Comparison of ENCODE assay signal across 18 cellular contexts in genomic region chr9:93155716-93156474, GRCh38. TPM values are rescaled to one million over a fixed set of nuclear protein-coding genes. Genes with fewer than 3 reads are reported as not detected.
DNase-seq lines count a peak whose midpoint lies in the region; ATAC-seq and TF ChIP-seq lines count a peak whose summit lies in the region.
"Had no signal": no experiment of that assay in that cellular context is flagged by ENCODE, and none has a peak within 500 bp of the region (broad histone marks: within the 10 kb centered on the region; RNA-seq: fewer than 3 reads in every experiment).

No MANE protein-coding gene starts in this region.

- H3K4ac ChIP-seq in trophoblast cell (ENCODE audit: low read depth, low read length), result no peak overlapping the region

- H3K4me1 ChIP-seq in trophoblast cell (ENCODE audit: control insufficient read depth in 1 of 2, insufficient read depth in 2 of 2, low read length in 2 of 2) (no peaks in the 10 kb centered on the region), gastroesophageal sphincter (peaks cover 0 to 15% (median 0%) of the 10 kb centered on the region in 3 donors)
- H3K4me1 ChIP-seq: Caco-2 had no signal

- no peak for TF ChIP-seq CTCF in gastroesophageal sphincter (IDR thresholded peaks at IDR 0.05)

- no peaks in the 10 kb centered on the region for H3K79me2 ChIP-seq in trophoblast cell (ENCODE audit: control insufficient read depth, insufficient read depth, low read length, poor library complexity)

- H4K8ac ChIP-seq in trophoblast cell (ENCODE audit: low read depth, low read length), result no peak overlapping the region

- H2BK5ac ChIP-seq in trophoblast cell (ENCODE audit: low read depth, low read length, poor library complexity), result no peak overlapping the region

- H3K79me1 ChIP-seq in trophoblast cell (ENCODE audit: low read length), result no peaks in the 10 kb centered on the region

- H3K18ac ChIP-seq in trophoblast cell (ENCODE audit: low read length), result no peak overlapping the region

- no peak overlapping the region for H3K14ac ChIP-seq in trophoblast cell (ENCODE audit: low read length)

- peak overlapping the region; percentile 14 for H2AFZ ChIP-seq in trophoblast cell (ENCODE audit: insufficient read depth, low read length, poor library complexity)

- H3K36me3 ChIP-seq in trophoblast cell (ENCODE audit: control insufficient read depth in 1 of 2, insufficient read depth in 2 of 2, low read length in 2 of 2), result no peaks in the 10 kb centered on the region
- no peaks in the 10 kb centered on the region for H3K36me3 ChIP-seq in gastroesophageal sphincter
- H3K36me3 ChIP-seq: MG63, Peyer's patch, thoracic aorta had no signal

- no peak overlapping the region for H3K23ac ChIP-seq in trophoblast cell (ENCODE audit: low read length)

- no CpG with 5 or more reads among the region's 16 CpGs for WGBS in trophoblast cell (ENCODE audit: extremely low coverage, insufficient coverage, insufficient read length)
- WGBS in gastroesophageal sphincter (ENCODE audit: low coverage in 1 of 2), 2 donors, result 60 to 71% methylated on average over 1 to 7 of the region's 16 CpGs

- H3K36me3 Mint-ChIP-seq in T-helper 1 cell treated with Interleukin-12 subunit alpha and Interleukin-12 subunit beta and Interleukin-4 antibody, amounts not matched to agents 30 μg/mL and 1 μg/mL, for 36 hours (ENCODE audit: low read depth), result no peaks in the 10 kb centered on the region
- H3K36me3 Mint-ChIP-seq: activated naive CD8-positive, alpha-beta T cell had no signal

- no peaks in the 10 kb centered on the region for H3K27me3 Mint-ChIP-seq in T-helper 1 cell treated with Interleukin-12 subunit alpha and Interleukin-12 subunit beta and Interleukin-4 antibody, amounts not matched to agents 30 μg/mL and 1 μg/mL, for 36 hours (ENCODE audit: low read depth)
- H3K27me3 Mint-ChIP-seq: activated naive CD8-positive, alpha-beta T cell had no signal

- H3K9me3 ChIP-seq in trophoblast cell (ENCODE audit: insufficient read depth, low read depth, low read length) (peaks cover 7% of the 10 kb centered on the region), gastroesophageal sphincter (no peaks in the 10 kb centered on the region)
- H3K9me3 ChIP-seq: Caco-2, MG63, Peyer's patch, thoracic aorta had no signal

- H3K4me3 ChIP-seq in trophoblast cell (ENCODE audit: low read depth, low read length), result no peak overlapping the region
- no peak overlapping the region for H3K4me3 ChIP-seq in gastroesophageal sphincter
- H3K4me3 ChIP-seq: MG63, Peyer's patch, thoracic aorta had no signal

- TF ChIP-seq POLR2A in gastroesophageal sphincter (IDR thresholded peaks at IDR 0.05), result no peak

- no peaks in the 10 kb centered on the region for H3K9me3 Mint-ChIP-seq in T-helper 1 cell treated with Interleukin-12 subunit alpha and Interleukin-12 subunit beta and Interleukin-4 antibody, amounts not matched to agents 30 μg/mL and 1 μg/mL, for 36 hours
- H3K9me3 Mint-ChIP-seq: HFFc6 had no signal

- no peak overlapping the region for H2BK12ac ChIP-seq in trophoblast cell (ENCODE audit: low read length)

- H3K27ac Mint-ChIP-seq in T-helper 1 cell treated with Interleukin-12 subunit alpha and Interleukin-12 subunit beta and Interleukin-4 antibody, amounts not matched to agents 30 μg/mL and 1 μg/mL, for 36 hours, result peak overlapping the region; percentile 86
- H3K27ac Mint-ChIP-seq: activated naive CD8-positive, alpha-beta T cell; HFFc6 had no signal

- H3K4me3 Mint-ChIP-seq in T-helper 1 cell treated with Interleukin-12 subunit alpha and Interleukin-12 subunit beta and Interleukin-4 antibody, amounts not matched to agents 30 μg/mL and 1 μg/mL, for 36 hours, result no peak overlapping the region
- H3K4me3 Mint-ChIP-seq: activated naive CD8-positive, alpha-beta T cell; HFFc6 had no signal

- H3K27me3 ChIP-seq in trophoblast cell (ENCODE audit: insufficient read depth, low read length) (no peaks in the 10 kb centered on the region), gastroesophageal sphincter (no peaks in the 10 kb centered on the region)
- H3K27me3 ChIP-seq: MG63, Peyer's patch had no signal

- H3K4me1 Mint-ChIP-seq in T-helper 1 cell treated with Interleukin-12 subunit alpha and Interleukin-12 subunit beta and Interleukin-4 antibody, amounts not matched to agents 30 μg/mL and 1 μg/mL, for 36 hours (ENCODE audit: low read depth), result peaks cover 29% of the 10 kb centered on the region

- no peak overlapping the region for H2BK120ac ChIP-seq in trophoblast cell (ENCODE audit: insufficient read depth, low read length, poor library complexity)

- no peak overlapping the region for H4K12ac ChIP-seq in trophoblast cell (ENCODE audit: low read depth, low read length)

- no peak for ATAC-seq in gastroesophageal sphincter
- ATAC-seq in GM21528 (IDR thresholded peaks at IDR 0.05; ENCODE audit: low FRiP score, unreplicated experiment), result no peak

- no peak overlapping the region for H3K27ac ChIP-seq in trophoblast cell (ENCODE audit: low read depth, low read length)
- no peak overlapping the region for H3K27ac ChIP-seq in gastroesophageal sphincter
- H3K27ac ChIP-seq: Peyer's patch, thoracic aorta had no signal

- DNase-seq in T-helper 1 cell (no peak), NCI-H1694 (lab: John Stamatoyannopoulos, UW) (peak; percentile 67), cerebellar cortex (ENCODE audit: low spot score) (peak; percentile 97), trophoblast cell (no peak), NCI-H345 (lab: John Stamatoyannopoulos, UW) (no peak)
- DNase-seq: activated CD4-positive, alpha-beta T cell treated with anti-CD3 and anti-CD28 coated beads for 1 hour; Caco-2; HFFc6; MG63; Peyer's patch had no signal

- H3K9ac ChIP-seq in trophoblast cell (ENCODE audit: low read length), result no peak overlapping the region

- TF ChIP-seq EP300 in gastroesophageal sphincter (IDR thresholded peaks at IDR 0.05), result no peak

- H3K4me2 ChIP-seq in trophoblast cell (ENCODE audit: low read length), result no peak overlapping the region

- H4K91ac ChIP-seq in trophoblast cell (ENCODE audit: low read depth, low read length), result no peak overlapping the region

- H2AK5ac ChIP-seq in trophoblast cell (ENCODE audit: low read length), result no peak overlapping the region

RNA-seq across cellular contexts. Expression of gene NINJ1, which starts 21.8 kb away (rescaled TPM):
- 52.0 and 52.5 TPM in 2 replicates for polyA plus RNA-seq in trophoblast cell (2013)
- total RNA-seq in gastroesophageal sphincter, result 10 to 100 TPM; 58.8 to 81.6 (median 75.2) TPM

RNA-seq across cellular contexts. Expression of gene WNK2, which starts 28.0 kb away (rescaled TPM):
- 59.1 and 59.5 TPM in 2 replicates for polyA plus RNA-seq in trophoblast cell (2013)
- total RNA-seq in gastroesophageal sphincter, result 100 to 1,000 TPM in 1 of 4 donors, 10 to 100 TPM in 3; 26.8 to 104 (median 48.6) TPM
- total RNA-seq: HFFc6, HT1080, lung microvascular endothelial cell, osteocyte had no signal

RNA-seq across cellular contexts. Expression of gene CARD19, which starts 59.9 kb away (rescaled TPM):
- 20.3 and 21.4 TPM in 2 replicates for polyA plus RNA-seq in trophoblast cell (2013)
- total RNA-seq in gastroesophageal sphincter, result 10 to 100 TPM; 78.5 to 82.2 (median 80.1) TPM

Comparison
In these comparisons a context has a peak if more than half of its experiments do, and no peak if none do; other contexts are left out.
1. DNase-seq: peak in NCI-H1694 (single experiment) and cerebellar cortex (single experiment); none in T-helper 1 cell (0 of 5), trophoblast cell (0 of 2) and NCI-H345 (single experiment).